28 cellular contexts compared by ENCODE assay signal in the genomic region with DNA sequence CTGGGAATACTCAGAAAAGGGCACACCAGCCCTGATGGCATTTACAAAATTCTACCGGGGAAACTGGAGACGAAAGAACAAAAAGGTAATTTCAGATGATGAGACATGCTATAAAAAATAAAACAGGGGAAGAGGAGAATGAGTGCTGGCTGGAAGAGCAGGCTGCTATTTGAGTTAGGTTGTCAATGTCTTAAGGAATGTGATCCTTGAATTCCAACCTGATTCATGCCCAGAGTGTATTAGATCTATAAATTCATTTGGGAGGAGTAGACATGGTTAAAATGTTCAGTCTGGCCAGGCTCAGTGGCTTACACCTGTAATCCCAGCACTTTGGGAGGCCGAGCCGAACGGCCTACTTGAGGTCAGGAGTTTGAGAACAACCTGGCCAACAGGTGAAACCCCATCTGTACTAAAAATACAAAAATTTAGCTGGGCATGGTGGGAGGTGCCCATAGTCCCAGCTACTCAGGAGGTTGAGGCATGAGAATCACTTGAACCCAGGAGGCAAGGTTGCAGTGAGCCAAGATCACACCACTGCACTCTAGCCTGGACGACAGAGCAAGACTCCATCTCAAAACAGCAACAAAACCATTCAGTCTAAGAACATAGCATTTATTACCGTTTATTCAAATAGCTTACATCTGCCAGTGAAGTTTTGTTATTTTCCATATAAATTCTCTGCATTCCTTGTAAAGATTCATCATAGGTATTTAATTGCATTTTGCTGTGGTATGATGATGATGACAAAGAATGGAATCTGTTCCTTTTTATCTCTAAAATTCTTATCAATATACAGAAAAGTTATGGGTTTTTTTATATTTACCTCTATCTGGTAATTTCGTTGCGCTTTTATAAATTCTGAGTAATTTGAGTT.
DNase-seq lines count a peak whose midpoint lies in the region; ATAC-seq and TF ChIP-seq lines count a peak whose summit lies in the region.
"Had no signal": no experiment of that assay in that cellular context is flagged by ENCODE, and none has a peak within 500 bp of the region (broad histone marks: within the 10 kb centered on the region; RNA-seq: fewer than 3 reads in every experiment).

No MANE protein-coding gene starts in this region.

- H3K4me3 Mint-ChIP-seq in stimulated activated memory B cell treated with anti-CD40 and anti-IgM and Interleukin-4, amounts not matched to agents 10 μg/mL and 1 μg/mL and 100 μg/mL, for 72 hours, result no peak overlapping the region
- H3K4me3 Mint-ChIP-seq in activated CD4-positive, alpha-beta T cell treated with anti-CD3 and anti-CD28 coated beads, Interleukin-2, amount 10 ng/mL, durations not matched to agents 7 days and 5 days, result no peak overlapping the region
- H3K4me3 Mint-ChIP-seq: activated CD4-positive, alpha-beta memory T cell treated with anti-CD3 and anti-CD28 coated beads, Interleukin-2, amount 10 ng/mL, durations not matched to agents 7 days and 5 days; H9; natural killer cell; stimulated activated naive CD8-positive, alpha-beta T cell treated with anti-CD3 and anti-CD28 coated beads, Interleukin-15, Interleukin-2, amounts not matched to agents 100 ng/mL and 50 ng/mL, for 24 hours; T-helper 17 cell had no signal

- peak; percentile 42 for ATAC-seq in SK-N-SH treated with all-trans-retinoic acid at 6 μM for 48 hours
- no peak for ATAC-seq in stimulated activated memory B cell treated with anti-CD40 and anti-IgM and Interleukin-4, amounts not matched to agents 10 μg/mL and 1 μg/mL and 100 μg/mL, for 72 hours
- ATAC-seq in GM19328 (IDR thresholded peaks at IDR 0.05; ENCODE audit: unreplicated experiment), result no peak
- ATAC-seq: activated naive CD4-positive, alpha-beta T cell treated with anti-CD3 and anti-CD28 coated beads, Interleukin-2, amount 50 U/mL, for 72 hours; natural killer cell; T-helper 17 cell had no signal

- CTCF ChIA-PET in AG04450 (lab: Charles Lee), result no interaction called here
- CTCF ChIA-PET in activated CD4-positive, alpha-beta T cell treated with anti-CD3 and anti-CD28 coated beads, Interleukin-2, amount 10 ng/mL, durations not matched to agents 7 days and 5 days (lab: Charles Lee), result no interaction called here

- H3K4me1 ChIP-seq in thyroid gland, result no peaks in the 10 kb centered on the region

- H3K27ac ChIP-seq in AG04450 (ENCODE audit: low read depth, low read length) (peak overlapping the region; percentile 22), thyroid gland (no peak overlapping the region)
- H3K27ac ChIP-seq: BLaER1, skin epidermis, thoracic aorta had no signal

- H3K27me3 ChIP-seq in AG04450 (ENCODE audit: control insufficient read depth, insufficient read depth, low read length) (no peaks in the 10 kb centered on the region), thyroid gland (no peaks in the 10 kb centered on the region)
- H3K27me3 ChIP-seq: BLaER1, dorsolateral prefrontal cortex had no signal

- 80% methylated on average over 9 of the region's 9 CpGs for WGBS in thyroid gland, 2 donors

- H3K27me3 Mint-ChIP-seq in stimulated activated memory B cell treated with anti-CD40 and anti-IgM and Interleukin-4, amounts not matched to agents 10 μg/mL and 1 μg/mL and 100 μg/mL, for 72 hours, result no peaks in the 10 kb centered on the region
- H3K27me3 Mint-ChIP-seq in activated CD4-positive, alpha-beta T cell treated with anti-CD3 and anti-CD28 coated beads, Interleukin-2, amount 10 ng/mL, durations not matched to agents 7 days and 5 days, result peaks cover 12% of the 10 kb centered on the region

- no peak overlapping the region for H3K27ac Mint-ChIP-seq in stimulated activated memory B cell treated with anti-CD40 and anti-IgM and Interleukin-4, amounts not matched to agents 10 μg/mL and 1 μg/mL and 100 μg/mL, for 72 hours
- no peak overlapping the region for H3K27ac Mint-ChIP-seq in activated CD4-positive, alpha-beta T cell treated with anti-CD3 and anti-CD28 coated beads, Interleukin-2, amount 10 ng/mL, durations not matched to agents 7 days and 5 days
- H3K27ac Mint-ChIP-seq: activated CD4-positive, alpha-beta memory T cell treated with anti-CD3 and anti-CD28 coated beads, Interleukin-2, amount 10 ng/mL, durations not matched to agents 7 days and 5 days; activated naive CD4-positive, alpha-beta T cell treated with anti-CD3 and anti-CD28 coated beads, Interleukin-2, amount 50 U/mL, for 72 hours; activated T-helper 2 cell treated with anti-CD3 and anti-CD28 coated beads, Interferon-gamma antibody, Interleukin-2, Interleukin-4, amounts not matched to agents 10 μg/mL and 5 μg/mL and 100 μg/mL, durations not matched to agents 14 hours and 24 hours and 36 hours; H9; natural killer cell; stimulated activated naive CD8-positive, alpha-beta T cell treated with anti-CD3 and anti-CD28 coated beads, Interleukin-15, Interleukin-2, amounts not matched to agents 100 ng/mL and 50 ng/mL, for 24 hours; T-helper 17 cell had no signal

- no peaks in the 10 kb centered on the region for H3K9me3 Mint-ChIP-seq in stimulated activated memory B cell treated with anti-CD40 and anti-IgM and Interleukin-4, amounts not matched to agents 10 μg/mL and 1 μg/mL and 100 μg/mL, for 72 hours
- H3K9me3 Mint-ChIP-seq in activated CD4-positive, alpha-beta T cell treated with anti-CD3 and anti-CD28 coated beads, Interleukin-2, amount 10 ng/mL, durations not matched to agents 7 days and 5 days, result no peaks in the 10 kb centered on the region
- H3K9me3 Mint-ChIP-seq: activated CD4-positive, alpha-beta memory T cell treated with anti-CD3 and anti-CD28 coated beads, Interleukin-2, amount 10 ng/mL, durations not matched to agents 7 days and 5 days; activated naive CD4-positive, alpha-beta T cell treated with anti-CD3 and anti-CD28 coated beads, Interleukin-2, amount 50 U/mL, for 72 hours; activated T-helper 2 cell treated with anti-CD3 and anti-CD28 coated beads, Interferon-gamma antibody, Interleukin-2, Interleukin-4, amounts not matched to agents 10 μg/mL and 5 μg/mL and 100 μg/mL, durations not matched to agents 14 hours and 24 hours and 36 hours; H9; natural killer cell; stimulated activated naive CD8-positive, alpha-beta T cell treated with anti-CD3 and anti-CD28 coated beads, Interleukin-15, Interleukin-2, amounts not matched to agents 100 ng/mL and 50 ng/mL, for 24 hours had no signal

- intact Hi-C loops in thyroid gland (cut with DNase I), result no loop called here

- POLR2A ChIA-PET in AG04450 (lab: Yijun Ruan, JAX), result no interaction called here
- POLR2A ChIA-PET in activated CD4-positive, alpha-beta T cell treated with anti-CD3 and anti-CD28 coated beads, Interleukin-2, amount 10 ng/mL, durations not matched to agents 7 days and 5 days (lab: Charles Lee), result no interaction called here

- H3K9me3 ChIP-seq in AG04450 (ENCODE audit: control insufficient read depth, insufficient read depth, low read length), result no peaks in the 10 kb centered on the region
- H3K9me3 ChIP-seq in thyroid gland, result no peaks in the 10 kb centered on the region
- H3K9me3 ChIP-seq: BLaER1, thoracic aorta had no signal

- H3K36me3 Mint-ChIP-seq in stimulated activated memory B cell treated with anti-CD40 and anti-IgM and Interleukin-4, amounts not matched to agents 10 μg/mL and 1 μg/mL and 100 μg/mL, for 72 hours, result no peaks in the 10 kb centered on the region
- no peaks in the 10 kb centered on the region for H3K36me3 Mint-ChIP-seq in activated CD4-positive, alpha-beta T cell treated with anti-CD3 and anti-CD28 coated beads, Interleukin-2, amount 10 ng/mL, durations not matched to agents 7 days and 5 days (ENCODE audit: low read depth)
- H3K36me3 Mint-ChIP-seq: activated naive CD4-positive, alpha-beta T cell treated with anti-CD3 and anti-CD28 coated beads, Interleukin-2, amount 50 U/mL, for 72 hours; natural killer cell had no signal

- H3K4me3 ChIP-seq in AG04450 (ENCODE audit: low read depth, low read length) (no peak overlapping the region), fibroblast of villous mesenchyme (ENCODE audit: low read depth, low read length) (no peak overlapping the region), thyroid gland (replicated peaks in 1 of 3) (no peak overlapping the region)
- H3K4me3 ChIP-seq: BLaER1, dorsolateral prefrontal cortex, skin epidermis, thoracic aorta had no signal

- no peaks in the 10 kb centered on the region for H3K4me1 Mint-ChIP-seq in stimulated activated memory B cell treated with anti-CD40 and anti-IgM and Interleukin-4, amounts not matched to agents 10 μg/mL and 1 μg/mL and 100 μg/mL, for 72 hours
- peaks cover 11% of the 10 kb centered on the region for H3K4me1 Mint-ChIP-seq in activated CD4-positive, alpha-beta T cell treated with anti-CD3 and anti-CD28 coated beads, Interleukin-2, amount 10 ng/mL, durations not matched to agents 7 days and 5 days
- H3K4me1 Mint-ChIP-seq: natural killer cell had no signal

- no peaks in the 10 kb centered on the region for H3K36me3 ChIP-seq in thyroid gland
- H3K36me3 ChIP-seq: BLaER1, thoracic aorta had no signal

- DNase-seq in AG04450 (ENCODE audit: low read depth, low spot score) (no peak), HS-27A (ENCODE audit: low read depth) (peak; percentile 69), fibroblast of villous mesenchyme (ENCODE audit: low read depth) (peak; percentile 55), thyroid gland (no peak)
- no peak for DNase-seq in activated CD4-positive, alpha-beta T cell treated with anti-CD3 and anti-CD28 coated beads, Interleukin-2, amount 10 ng/mL, durations not matched to agents 7 days and 5 days
- DNase-seq: activated CD4-positive, alpha-beta memory T cell treated with anti-CD3 and anti-CD28 coated beads, Interleukin-2, amount 10 ng/mL, durations not matched to agents 7 days and 5 days; activated CD4-positive, CD25-positive, alpha-beta regulatory T cell treated with anti-CD3 and anti-CD28 coated beads, Interleukin-2, amount 50 U/mL, for 72 hours; activated CD8-positive, alpha-beta memory T cell treated with anti-CD3 and anti-CD28 coated beads, Interleukin-2, amount 50 U/mL, for 48 hours; central memory CD4-positive, alpha-beta T cell; dorsolateral prefrontal cortex; GDM1; H9; head of caudate nucleus; Karpas-422; kidney; natural killer cell; NCI-H187 treated with DMSO at 0.1 percent for 48 hours; NCI-H526; T-helper 17 cell had no signal

- TF ChIP-seq POLR2A in thyroid gland (IDR thresholded peaks at IDR 0.05), result no peak

- no peak for TF ChIP-seq CTCF in AG04450 (IDR thresholded peaks at IDR 0.05; ENCODE audit: low read depth, low read length)
- no peak for TF ChIP-seq CTCF in fibroblast of villous mesenchyme (IDR thresholded peaks at IDR 0.05; ENCODE audit: insufficient read depth, low read depth, low read length)
- no peak for TF ChIP-seq CTCF in thyroid gland (IDR thresholded peaks at IDR 0.05)

TF ChIP-seq in SK-N-SH treated with all-trans-retinoic acid at 6 μM for 48 hours, 23 proteins besides CTCF, POLR2A, EP300 and RAD21 (continues in another document):
- TF ChIP-seq ISL1 (CRISPR knock-in tag; IDR thresholded peaks at IDR 0.05) (peak; percentile 95), GLIS3 (CRISPR knock-in tag; IDR thresholded peaks at IDR 0.05) (no peak), CSDC2 (CRISPR knock-in tag; IDR thresholded peaks at IDR 0.05) (peak; percentile 57; the same call in 1 of the 2 replicates), OSR1 (CRISPR knock-in tag; IDR thresholded peaks at IDR 0.05) (no peak), PPARA (CRISPR knock-in tag; IDR thresholded peaks at IDR 0.05; ENCODE audit: borderline replicate concordance) (no peak), BACH2 (CRISPR knock-in tag; IDR thresholded peaks at IDR 0.05; ENCODE audit: borderline replicate concordance) (no peak), ZC3H10 (CRISPR knock-in tag; IDR thresholded peaks at IDR 0.05) (no peak), ESRRG (CRISPR knock-in tag; IDR thresholded peaks at IDR 0.05) (peak; percentile 27; the same call in 1 of the 2 replicates)

Comparison
In these comparisons a context has a peak if more than half of its experiments do, and no peak if none do; other contexts are left out.
1. DNase-seq: peak in HS-27A (single experiment) and fibroblast of villous mesenchyme (single experiment); none in AG04450 (single experiment), thyroid gland (0 of 2) and activated CD4-positive, alpha-beta T cell treated with anti-CD3 and anti-CD28 coated beads, Interleukin-2, amount 10 ng/mL, durations not matched to agents 7 days and 5 days (single experiment).